Comparison of ENCODE assay signal across 8 cellular contexts in the genomic region with DNA sequence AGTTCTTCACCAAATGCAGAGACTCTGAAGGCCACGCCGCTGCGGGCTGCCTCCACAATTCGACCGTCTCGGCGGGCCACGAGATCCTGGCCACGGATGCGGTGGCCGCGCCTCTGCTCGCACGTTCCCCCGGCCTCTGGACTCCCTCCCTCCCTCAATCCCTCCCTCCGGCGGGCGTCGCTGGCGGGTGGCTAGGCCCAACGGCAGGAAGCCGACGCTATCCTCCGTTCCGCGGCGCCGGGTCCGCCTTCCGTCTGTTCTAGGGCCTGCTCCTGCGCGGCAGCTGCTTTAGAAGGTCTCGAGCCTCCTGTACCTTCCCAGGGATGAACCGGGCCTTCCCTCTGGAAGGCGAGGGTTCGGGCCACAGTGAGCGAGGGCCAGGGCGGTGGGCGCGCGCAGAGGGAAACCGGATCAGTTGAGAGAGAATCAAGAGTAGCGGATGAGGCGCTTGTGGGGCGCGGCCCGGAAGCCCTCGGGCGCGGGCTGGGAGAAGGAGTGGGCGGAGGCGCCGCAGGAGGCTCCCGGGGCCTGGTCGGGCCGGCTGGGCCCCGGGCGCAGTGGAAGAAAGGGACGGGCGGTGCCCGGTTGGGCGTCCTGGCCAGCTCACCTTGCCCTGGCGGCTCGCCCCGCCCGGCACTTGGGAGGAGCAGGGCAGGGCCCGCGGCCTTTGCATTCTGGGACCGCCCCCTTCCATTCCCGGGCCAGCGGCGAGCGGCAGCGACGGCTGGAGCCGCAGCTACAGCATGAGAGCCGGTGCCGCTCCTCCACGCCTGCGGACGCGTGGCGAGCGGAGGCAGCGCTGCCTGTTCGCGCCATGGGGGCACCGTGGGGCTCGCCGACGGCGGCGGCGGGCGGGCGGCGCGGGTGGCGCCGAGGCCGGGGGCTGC. TPM values are rescaled to one million over a fixed set of nuclear protein-coding genes. Genes with fewer than 3 reads are reported as not detected.
A peak's percentile ranks its signal among the peaks of the same experiment; 100 is the strongest.
DNase-seq lines count a peak whose midpoint lies in the region; ATAC-seq and TF ChIP-seq lines count a peak whose summit lies in the region.

A gene with protein sequence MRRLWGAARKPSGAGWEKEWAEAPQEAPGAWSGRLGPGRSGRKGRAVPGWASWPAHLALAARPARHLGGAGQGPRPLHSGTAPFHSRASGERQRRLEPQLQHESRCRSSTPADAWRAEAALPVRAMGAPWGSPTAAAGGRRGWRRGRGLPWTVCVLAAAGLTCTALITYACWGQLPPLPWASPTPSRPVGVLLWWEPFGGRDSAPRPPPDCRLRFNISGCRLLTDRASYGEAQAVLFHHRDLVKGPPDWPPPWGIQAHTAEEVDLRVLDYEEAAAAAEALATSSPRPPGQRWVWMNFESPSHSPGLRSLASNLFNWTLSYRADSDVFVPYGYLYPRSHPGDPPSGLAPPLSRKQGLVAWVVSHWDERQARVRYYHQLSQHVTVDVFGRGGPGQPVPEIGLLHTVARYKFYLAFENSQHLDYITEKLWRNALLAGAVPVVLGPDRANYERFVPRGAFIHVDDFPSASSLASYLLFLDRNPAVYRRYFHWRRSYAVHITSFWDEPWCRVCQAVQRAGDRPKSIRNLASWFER (plus strand): TSS at position 227 of the 887 bp plus-strand sequence. CDS start 213 bp downstream, at position 440.

- H3K9me3 Mint-ChIP-seq in progenitor cell of endocrine pancreas (ENCODE audit: low read depth) = no peaks in the 10 kb centered on the region

- in situ Hi-C loops in HAP-1 (cut with MboI; ENCODE audit: low sequenced_read_pairs) = no loop called here

- H3K4me1 ChIP-seq in HAP-1 = peaks cover 15% of the 10 kb centered on the region
- peaks cover 2 to 54% (median 30%) of the 10 kb centered on the region in 9 donors for H3K4me1 ChIP-seq in heart right ventricle
- H3K4me1 ChIP-seq in urinary bladder (ENCODE audit: insufficient read depth) = no peaks in the 10 kb centered on the region

- DNase-seq in GM06990 (ENCODE audit: extremely low read depth, insufficient read length) (peak; percentile 86), HAP-1 (ENCODE audit: low spot score in 2 of 2) (peak; percentile 80 to 90), M059J (ENCODE audit: low read depth) (peak; percentile 90), SW480 (ENCODE audit: low spot score) (peak; percentile 94), heart right ventricle (peak; percentile 85 to 87), progenitor cell of endocrine pancreas (ENCODE audit: low spot score, unreplicated experiment) (peak; percentile 77)

- no peaks in the 10 kb centered on the region for H3K36me3 Mint-ChIP-seq in progenitor cell of endocrine pancreas (ENCODE audit: insufficient read depth)

- H3K4me3 ChIP-seq in GM06990 (replicated peaks; ENCODE audit: low read depth, low read length) = peak within 1 kb of the TSS; percentile 57
- H3K4me3 ChIP-seq in HAP-1 = peak within 1 kb of the TSS; percentile 48
- peak within 1 kb of the TSS; percentile 21 to 85 (median 68) for H3K4me3 ChIP-seq in heart right ventricle
- H3K4me3 ChIP-seq in urinary bladder (ENCODE audit: low read depth, low read length) = peak within 1 kb of the TSS; percentile 66

- intact Hi-C loops in heart right ventricle (cut with DNase I) = no loop called here

- H3K27me3 ChIP-seq in GM06990 (replicated peaks; ENCODE audit: control insufficient read depth, insufficient read depth, low read length) = no peaks in the 10 kb centered on the region
- no peaks in the 10 kb centered on the region for H3K27me3 ChIP-seq in HAP-1 (ENCODE audit: low read depth)
- H3K27me3 ChIP-seq in heart right ventricle = no peaks in the 10 kb centered on the region

- 0 to 1% (median 0%) methylated on average over 77 to 101 of the region's 101 CpGs for WGBS in adipose tissue, 3 donors
- 1% methylated on average over 81 to 101 of the region's 101 CpGs for WGBS in heart right ventricle, 2 donors
- WGBS in urinary bladder = under 1% methylated on average over 101 of the region's 101 CpGs

- peak; percentile 4 for TF ChIP-seq CTCF in GM06990 (IDR thresholded peaks at IDR 0.05; ENCODE audit: insufficient read depth, low read length, poor library complexity, severe bottlenecking)
- TF ChIP-seq CTCF in heart right ventricle (IDR thresholded peaks at IDR 0.05) = peak in 3 of 9 donors; percentile 14 to 24 (median 18)
- TF ChIP-seq CTCF in progenitor cell of endocrine pancreas (IDR thresholded peaks at IDR 0.05; ENCODE audit: unreplicated experiment) = no peak

- H3K4me1 Mint-ChIP-seq in progenitor cell of endocrine pancreas (ENCODE audit: low read depth) = peaks cover 29% of the 10 kb centered on the region

- H3K9me3 ChIP-seq in HAP-1 = no peaks in the 10 kb centered on the region
- H3K9me3 ChIP-seq in heart right ventricle = no peaks in the 10 kb centered on the region

- H3K36me3 ChIP-seq in GM06990 (ENCODE audit: control insufficient read depth, insufficient read depth, low read length) (no peaks in the 10 kb centered on the region), HAP-1 (replicated peaks) (no peaks in the 10 kb centered on the region; the same call in none of the 2 replicates), heart right ventricle (peaks cover 0 to 9% (median 0%) of the 10 kb centered on the region in 9 donors), urinary bladder (ENCODE audit: insufficient read depth) (no peaks in the 10 kb centered on the region)

- H3K27ac Mint-ChIP-seq in progenitor cell of endocrine pancreas = peak within 1 kb of the TSS; percentile 99

- peaks cover 37% of the 10 kb centered on the region for H3K27me3 Mint-ChIP-seq in progenitor cell of endocrine pancreas

- H3K27ac ChIP-seq in adipose tissue (ENCODE audit: low read depth, low read length) = peak within 1 kb of the TSS; percentile 75
- H3K27ac ChIP-seq in heart right ventricle = peak within 1 kb of the TSS; percentile 78 to 99 (median 94)
- H3K27ac ChIP-seq in urinary bladder (ENCODE audit: low read depth) = peak within 1 kb of the TSS; percentile 98

- peak; percentile 93 to 96 (median 95) for ATAC-seq in heart right ventricle

- peak within 1 kb of the TSS; percentile 94 for H3K4me3 Mint-ChIP-seq in progenitor cell of endocrine pancreas (ENCODE audit: low read depth)

RNA-seq across cellular contexts. Expression of the gene that starts here (rescaled TPM):
- 0.49 and 2.2 TPM in 2 replicates for total RNA-seq in M059J (2014; rRNA removed; shearing (Covaris generic))
- polyA plus RNA-seq in adipose tissue (1 to 10 TPM; 1.5 to 2.7 (median 2.5) TPM), heart right ventricle (under 1 TPM; 0.51 to 0.86 TPM), urinary bladder (4.5 TPM)
- total RNA-seq in heart right ventricle (1 to 10 TPM; 1.2 to 3.4 (median 1.6) TPM), progenitor cell of endocrine pancreas (6.6 and 7.1 TPM in 2 replicates), urinary bladder (7.7 TPM)

Comparison
In these comparisons a context has a peak if more than half of its experiments do, and no peak if none do; other contexts are left out.
1. Peak in every context shown above with its lines: DNase-seq, ATAC-seq, H3K4me3 ChIP-seq and H3K27ac ChIP-seq.